In genomic region chr1:27556781-27557595, GRCh38 we compare ENCODE assay signal across 7 cellular contexts. TPM values are rescaled to one million over a fixed set of nuclear protein-coding genes. Genes with fewer than 3 reads are reported as not detected.
DNase-seq lines count a peak whose midpoint lies in the region; ATAC-seq and TF ChIP-seq lines count a peak whose summit lies in the region.

No MANE protein-coding gene starts in this region.

- BruUV-seq in mammary epithelial cell (replicated peaks; lab: Mats Ljungman, UMichigan): no TSS peak

- H3K4me1 ChIP-seq in mammary epithelial cell (ENCODE audit: insufficient read depth, low read length) (peaks cover 48% of the 10 kb centered on the region), spleen (peaks cover 28 to 100% (median 73%) of the 10 kb centered on the region in 6 donors)

- no peaks in the 10 kb centered on the region for H3K27me3 ChIP-seq in mammary epithelial cell (ENCODE audit: insufficient read depth, low read length)
- H3K27me3 ChIP-seq in spleen (replicated peaks in 1 of 7): no peaks in the 10 kb centered on the region

- TF ChIP-seq POLR2A in spleen (IDR thresholded peaks at IDR 0.05): no peak

- peak overlapping the region; percentile 78 for H3K4me2 ChIP-seq in mammary epithelial cell (ENCODE audit: insufficient read depth, low read depth, low read length)

- H3K36me3 ChIP-seq in mammary epithelial cell (ENCODE audit: insufficient read depth, low read length): peaks cover 3% of the 10 kb centered on the region
- H3K36me3 ChIP-seq in spleen: peaks cover 0 to 32% (median 11%) of the 10 kb centered on the region in 6 donors

- no peak for ATAC-seq in GM21526 (IDR thresholded peaks at IDR 0.05; ENCODE audit: low FRiP score, unreplicated experiment)

- H3K79me2 ChIP-seq in mammary epithelial cell (ENCODE audit: insufficient read depth, low read length): peaks cover 53% of the 10 kb centered on the region

- H3K27ac ChIP-seq in mammary epithelial cell (ENCODE audit: insufficient read depth, low read depth, low read length) (peak overlapping the region; percentile 56), spleen (peak overlapping the region in 7 of 8 donors; percentile 70 to 91 (median 83))

- peak overlapping the region; percentile 9 for H3K9ac ChIP-seq in mammary epithelial cell (ENCODE audit: insufficient read depth, low read length)

- 12% methylated on average over 6 of the region's 19 CpGs for WGBS in mammary epithelial cell (ENCODE audit: low coverage, missing lambda C conversion rate)
- 17 to 27% (median 21%) methylated on average over 18 to 19 of the region's 19 CpGs for WGBS in spleen, 5 donors

- CTCF ChIA-PET in mammary epithelial cell (lab: Charles Lee; ENCODE audit: low non-redundant PET): interaction anchor here (0.6 to 1.7 kb wide), 12 partner anchors 13 to 1418 kb away, joined by 3 to 21 read pairs (median 8); partner anchors contain the start of genes AHDC1 and FAM76A

- in situ Hi-C loops in mammary epithelial cell (cut with MboI; ENCODE audit: low sequenced_read_pairs in 2 of 2): loop anchor here in 1 of 2 donors (10.0 kb wide), 1 partner anchor 48 kb away; the partner anchor contains the start of gene AHDC1

- H4K20me1 ChIP-seq in mammary epithelial cell (ENCODE audit: insufficient read depth, low read length): no peaks in the 10 kb centered on the region

- dilution Hi-C loops in mammary epithelial cell (cut with HindIII; ENCODE audit: low sequenced_read_pairs): no loop called here

- peak; percentile 95 for TF ChIP-seq CTCF in GM12872 (IDR thresholded peaks at IDR 0.05; ENCODE audit: insufficient read depth, low read depth, low read length)
- TF ChIP-seq CTCF in WI38 (IDR thresholded peaks at IDR 0.05; ENCODE audit: low read depth, low read length): peak; percentile 84
- TF ChIP-seq CTCF in mammary epithelial cell (conservative IDR thresholded peaks at IDR 0.05 in 1 of 2, IDR thresholded peaks at IDR 0.05 in 1 of 2; ENCODE audit: extremely low read depth in 1 of 2, insufficient read depth in 1 of 2, low read depth in 1 of 2, low read length in 2 of 2): peak; percentile 67 to 89
- peak; percentile 87 to 98 (median 94) for TF ChIP-seq CTCF in spleen (IDR thresholded peaks at IDR 0.05 in 8 of 11, conservative IDR thresholded peaks at IDR 0.05 in 3 of 11)

- H3K4me3 ChIP-seq in WI38 (ENCODE audit: low read depth, low read length): no peak overlapping the region
- H3K4me3 ChIP-seq in mammary epithelial cell (replicated peaks in 1 of 3; ENCODE audit: insufficient read depth in 1 of 3, low read depth in 2 of 3, low read length in 3 of 3): no peak overlapping the region
- peak overlapping the region in 3 of 8 donors; percentile 15 to 45 (median 19) for H3K4me3 ChIP-seq in spleen

- no peak overlapping the region for H2AFZ ChIP-seq in mammary epithelial cell (ENCODE audit: low read depth, low read length)

- intact Hi-C loops in mammary epithelial cell (cut with micrococcal nuclease): loop anchor here (1.0 to 5.0 kb wide), 9 partner anchors 15 to 256 kb away; partner anchors contain the start of genes AHDC1 and WASF2
- intact Hi-C loops in spleen (cut with DNase I; ENCODE audit: low total_unique reads): no loop called here

- H3K9me3 ChIP-seq in mammary epithelial cell (replicated peaks; ENCODE audit: insufficient read depth, low read length) (no peaks in the 10 kb centered on the region), spleen (no peaks in the 10 kb centered on the region)

- DNase-seq in NCI-H1092 (lab: John Stamatoyannopoulos, UW) (peak; percentile 40), mammary epithelial cell (peak; percentile 94), inferior parietal cortex (ENCODE audit: extremely low spot score) (peak; percentile 80), spleen (peak; percentile 90)

RNA-seq across cellular contexts. Expression of gene AHDC1, which starts 47.0 kb away (rescaled TPM):
- total RNA-seq in mammary epithelial cell: 10 to 100 TPM; 35.3 to 51.8 TPM
- 8.0 TPM for polyA plus RNA-seq in mammary epithelial cell
- 21.4 TPM for polyA minus RNA-seq in mammary epithelial cell
- 100 to 1,000 TPM in 1 of 7 donors, 10 to 100 TPM in 6; 35.1 to 104 (median 54.6) TPM for total RNA-seq in spleen
- polyA plus RNA-seq in spleen: 10 to 100 TPM in 1 of 3 donors, 1 to 10 TPM in 2; 3.2 to 24.2 (median 4.3) TPM

Comparison
In these comparisons a context has a peak if more than half of its experiments do, and no peak if none do; other contexts are left out.
1. DNase-seq: peak in every context shown above with its lines; median percentile 94 in mammary epithelial cell; 90 in spleen; 80 in inferior parietal cortex; 40 in NCI-H1092.